ENCODE assay signal across 8 cellular contexts in the genomic region with DNA sequence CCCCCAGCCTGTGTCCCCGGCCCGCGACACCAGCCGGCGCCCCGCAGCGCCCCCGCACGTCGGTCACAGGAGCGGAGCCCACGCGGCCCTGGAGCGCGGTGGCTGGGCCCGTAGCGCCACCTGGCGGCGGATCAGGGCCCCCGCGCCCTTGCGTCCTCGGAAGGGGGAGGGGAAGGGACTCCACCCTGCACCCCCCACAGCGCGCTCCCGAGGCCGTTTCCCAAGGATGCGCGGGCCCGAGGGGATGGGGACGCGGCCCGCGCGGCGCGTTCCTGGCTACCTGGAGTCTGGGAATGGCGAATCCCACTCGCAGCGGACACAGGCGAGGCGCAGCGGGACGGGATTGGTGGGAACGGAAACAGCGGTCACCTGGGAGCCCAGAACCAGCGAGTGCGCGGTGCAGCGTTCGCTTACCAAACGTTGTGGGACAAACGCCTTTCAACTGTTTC.
DNase-seq lines count a peak whose midpoint lies in the region; ATAC-seq and TF ChIP-seq lines count a peak whose summit lies in the region.

No MANE protein-coding gene starts in this region.

- no peaks in the 10 kb centered on the region for H3K27me3 Mint-ChIP-seq in central memory CD8-positive, alpha-beta T cell

- peak; percentile 93 for DNase-seq in GM13976 (ENCODE audit: low spot score)
- peak; percentile 19 for DNase-seq in NCI-H128 (lab: John Stamatoyannopoulos, UW; ENCODE audit: unreplicated experiment)
- DNase-seq in activated CD4-positive, CD25-positive, alpha-beta regulatory T cell (lab: John Stamatoyannopoulos, UW), result peak; percentile 53 to 66 (median 60)
- peak; percentile 68 to 70 for DNase-seq in central memory CD8-positive, alpha-beta T cell (ENCODE audit: low spot score in 2 of 2)
- DNase-seq in kidney glomerular epithelial cell (lab: John Stamatoyannopoulos, UW), result peak; percentile 53
- peak; percentile 70 to 75 for DNase-seq in stimulated activated CD4-positive, alpha-beta T cell treated with anti-CD3 and anti-CD28 coated beads, Interleukin-1b, Interleukin-23, amount 100 ng/mL, for 4 hours (ENCODE audit: low read depth in 2 of 2)
- DNase-seq in NK-92 treated with Interleukin-12 subunit alpha and Interleukin-12 subunit beta, amount 100 ng/mL, for 24 hours (lab: John Stamatoyannopoulos, UW), result no peak

- no peak overlapping the region for H3K27ac Mint-ChIP-seq in central memory CD8-positive, alpha-beta T cell (ENCODE audit: low read depth)

- peaks cover 5% of the 10 kb centered on the region for H3K36me3 Mint-ChIP-seq in central memory CD8-positive, alpha-beta T cell (ENCODE audit: insufficient read depth)

- peaks cover 6% of the 10 kb centered on the region for H3K4me1 Mint-ChIP-seq in central memory CD8-positive, alpha-beta T cell

- peak overlapping the region; percentile 63 for H3K4me3 Mint-ChIP-seq in central memory CD8-positive, alpha-beta T cell

- in situ Hi-C loops in GM13976 (cut with MboI; ENCODE audit: low sequenced_read_pairs, unreplicated experiment), result loop anchor here (5.0 kb wide), 1 partner anchor 73 kb away; no protein-coding TSS in a partner anchor

- ATAC-seq in HG02623 (IDR thresholded peaks at IDR 0.05; ENCODE audit: unreplicated experiment), result peak; percentile 87
- ATAC-seq in central memory CD8-positive, alpha-beta T cell (replicated peaks; ENCODE audit: extremely low read depth, poor library complexity, severe bottlenecking), result peak; percentile 95

- peak; percentile 100 for TF ChIP-seq CTCF in GM13976 (IDR thresholded peaks at IDR 0.05; ENCODE audit: borderline replicate concordance, control extremely low read depth, extremely low read depth, insufficient read depth, missing control alignments)

- H3K9me3 Mint-ChIP-seq in central memory CD8-positive, alpha-beta T cell, result no peaks in the 10 kb centered on the region
